ENCODE assay signal across 27 cellular contexts in genomic region chr1:89542345-89542744, GRCh38.
"Had no signal": no experiment of that assay in that cellular context is flagged by ENCODE, and none has a peak within 500 bp of the region (broad histone marks: within the 10 kb centered on the region; RNA-seq: fewer than 3 reads in every experiment).

No MANE protein-coding gene starts in this region.

- H3K9me3 Mint-ChIP-seq: activated B cell treated with CpG ODN at 0.5 μM for 24 hours; activated naive CD8-positive, alpha-beta T cell treated with anti-CD3 and anti-CD28 coated beads, Interleukin-2, amount 10 ng/mL, durations not matched to agents 7 days and 5 days; activated T-cell treated with anti-CD3 and anti-CD28 coated beads, Interleukin-2, amount 50 U/mL, for 4 hours; effector memory CD8-positive, alpha-beta T cell; neural crest cell; stimulated activated naive CD8-positive, alpha-beta T cell treated with anti-CD3 and anti-CD28 coated beads, Interleukin-15, amount 100 ng/mL, for 72 hours; type B pancreatic cell had no signal

- H3K4me3 Mint-ChIP-seq: activated B cell treated with CpG ODN at 0.5 μM for 24 hours; activated naive CD8-positive, alpha-beta T cell treated with anti-CD3 and anti-CD28 coated beads, Interleukin-2, amount 10 ng/mL, durations not matched to agents 7 days and 5 days; activated T-cell treated with anti-CD3 and anti-CD28 coated beads, Interleukin-2, amount 50 U/mL, for 4 hours; effector memory CD8-positive, alpha-beta T cell; naive thymus-derived CD8-positive, alpha-beta T cell; neural crest cell; stimulated activated naive CD8-positive, alpha-beta T cell treated with anti-CD3 and anti-CD28 coated beads, Interleukin-15, amount 100 ng/mL, for 72 hours; type B pancreatic cell had no signal

- H3K27me3 Mint-ChIP-seq: activated B cell treated with CpG ODN at 0.5 μM for 24 hours; activated naive CD8-positive, alpha-beta T cell treated with anti-CD3 and anti-CD28 coated beads, Interleukin-2, amount 10 ng/mL, durations not matched to agents 7 days and 5 days; effector memory CD8-positive, alpha-beta T cell; naive thymus-derived CD8-positive, alpha-beta T cell; stimulated activated naive CD8-positive, alpha-beta T cell treated with anti-CD3 and anti-CD28 coated beads, Interleukin-15, amount 100 ng/mL, for 72 hours; type B pancreatic cell had no signal

- ATAC-seq: activated T-cell treated with anti-CD3 and anti-CD28 coated beads, Interleukin-2, amount 50 U/mL, for 4 hours; effector memory CD8-positive, alpha-beta T cell; gastrocnemius medialis; left lung; lower lobe of right lung; naive thymus-derived CD8-positive, alpha-beta T cell; pancreas; sciatic nerve; stimulated activated naive CD8-positive, alpha-beta T cell treated with anti-CD3 and anti-CD28 coated beads, Interleukin-15, amount 100 ng/mL, for 72 hours had no signal

- H3K27ac Mint-ChIP-seq: activated B cell treated with CpG ODN at 0.5 μM for 24 hours; activated naive CD8-positive, alpha-beta T cell treated with anti-CD3 and anti-CD28 coated beads, Interleukin-2, amount 10 ng/mL, durations not matched to agents 7 days and 5 days; effector memory CD8-positive, alpha-beta T cell; type B pancreatic cell had no signal

- DNase-seq: activated B cell treated with CpG ODN at 0.5 μM for 24 hours; activated gamma-delta T cell; activated naive CD8-positive, alpha-beta T cell treated with anti-CD3 and anti-CD28 coated beads, Interleukin-2, amount 10 ng/mL, durations not matched to agents 7 days and 5 days; activated T-cell treated with anti-CD3 and anti-CD28 coated beads, Interleukin-2, amount 50 U/mL, for 4 hours; amniotic stem cell; brain microvascular endothelial cell; cortex of kidney; effector memory CD8-positive, alpha-beta T cell; gastrocnemius medialis; glutamatergic neuron; left lung; lower lobe of right lung; mesenchymal stem cell; naive thymus-derived CD8-positive, alpha-beta T cell; nucleus accumbens; pancreas; retina; SK-N-SH; stimulated activated CD4-positive, alpha-beta T cell treated with anti-CD3 and anti-CD28 coated beads, Interleukin-12 subunit alpha, Interleukin-12 subunit beta, amount 100 ng/mL, for 4 hours; stimulated activated CD4-positive, alpha-beta T cell treated with anti-CD3 and anti-CD28 coated beads, Interleukin-4, amount 100 ng/mL, for 1 hour; stimulated activated naive CD8-positive, alpha-beta T cell treated with anti-CD3 and anti-CD28 coated beads, Interleukin-15, amount 100 ng/mL, for 72 hours; substantia nigra; SW 1271; uterus had no signal
